In genomic region chr19:30673336-30673735, GRCh38 we compare ENCODE assay signal across 22 cellular contexts.
"Had no signal": no experiment of that assay in that cellular context is flagged by ENCODE, and none has a peak within 500 bp of the region (broad histone marks: within the 10 kb centered on the region; RNA-seq: fewer than 3 reads in every experiment).

No MANE protein-coding gene starts in this region.

- ATAC-seq: effector memory CD8-positive, alpha-beta T cell; foreskin keratinocyte; gastroesophageal sphincter; heart left ventricle; left cardiac atrium; left lung; left ventricle myocardium superior; mucosa of descending colon had no signal

- H3K9me3 ChIP-seq: colonic mucosa, esophagus muscularis mucosa, gastroesophageal sphincter, heart left ventricle, left lung, mucosa of descending colon had no signal

- H3K27ac Mint-ChIP-seq: dendritic cell treated with granulocyte-macrophage colony-stimulating factor and Interleukin-4, amounts not matched to agents 40 ng/mL and 50 ng/mL, for 4 days; effector memory CD8-positive, alpha-beta T cell; immature natural killer cell; memory B cell; mesothelial cell of epicardium; naive B cell had no signal

- H3K27ac ChIP-seq: colonic mucosa, esophagus muscularis mucosa, foreskin keratinocyte, gastroesophageal sphincter, heart left ventricle, hepatocyte, left lung had no signal

- H3K36me3 ChIP-seq: colonic mucosa, esophagus muscularis mucosa, gastroesophageal sphincter, heart left ventricle, left lung had no signal

- H3K9me3 Mint-ChIP-seq: dendritic cell treated with granulocyte-macrophage colony-stimulating factor and Interleukin-4, amounts not matched to agents 40 ng/mL and 50 ng/mL, for 4 days; effector memory CD8-positive, alpha-beta T cell; immature natural killer cell; memory B cell; mesothelial cell of epicardium had no signal

- H3K36me3 Mint-ChIP-seq: immature natural killer cell, memory B cell, mesothelial cell of epicardium, naive B cell had no signal

- H3K4me1 Mint-ChIP-seq: immature natural killer cell, memory B cell, naive B cell had no signal

- H3K4me3 Mint-ChIP-seq: dendritic cell treated with granulocyte-macrophage colony-stimulating factor and Interleukin-4, amounts not matched to agents 40 ng/mL and 50 ng/mL, for 4 days; effector memory CD8-positive, alpha-beta T cell; immature natural killer cell; memory B cell; mesothelial cell of epicardium; naive B cell had no signal

- DNase-seq: colonic mucosa; cortex of kidney; effector CD8-positive, alpha-beta T cell; effector memory CD8-positive, alpha-beta T cell; foreskin keratinocyte; heart left ventricle; hypothalamus; immature natural killer cell; left cardiac atrium; left lung; left ventricle myocardium superior; mammary epithelial cell; mesendoderm; mucosa of descending colon; naive B cell had no signal

- H3K27me3 ChIP-seq: colonic mucosa, foreskin keratinocyte had no signal

- H3K4me1 ChIP-seq: colonic mucosa, foreskin keratinocyte, left lung had no signal

- H3K4me3 ChIP-seq: colonic mucosa, esophagus muscularis mucosa, gastroesophageal sphincter, heart left ventricle, hepatocyte, left lung, lung, mucosa of descending colon had no signal
